12 cellular contexts compared by ENCODE assay signal in genomic region chr14:31070431-31070830, GRCh38. TPM values are rescaled to one million over a fixed set of nuclear protein-coding genes. Genes with fewer than 3 reads are reported as not detected.
DNase-seq lines count a peak whose midpoint lies in the region; ATAC-seq and TF ChIP-seq lines count a peak whose summit lies in the region.
"Had no signal": no experiment of that assay in that cellular context is flagged by ENCODE, and none has a peak within 500 bp of the region (broad histone marks: within the 10 kb centered on the region; RNA-seq: fewer than 3 reads in every experiment).

No MANE protein-coding gene starts in this region.

- peaks cover 5% of the 10 kb centered on the region; the same call in 1 of the 2 replicates for H3F3A ChIP-seq in GM23248 (ENCODE audit: insufficient read depth)

- no peak for TF ChIP-seq CTCF in fibroblast of the aortic adventitia (IDR thresholded peaks at IDR 0.05; ENCODE audit: insufficient read depth, low read length)

- DNase-seq in GM23248, result peak; percentile 90
- peak; percentile 51 to 68 for DNase-seq in SW 1271 (lab: John Stamatoyannopoulos, UW)
- DNase-seq in fibroblast of the aortic adventitia (ENCODE audit: low read depth), result peak; percentile 97
- DNase-seq in stimulated activated naive B cell treated with anti-CD40 and anti-IgM and Interleukin-4, amounts not matched to agents 10 μg/mL and 1 μg/mL and 100 μg/mL, for 72 hours, result no peak
- DNase-seq in NCI-H2196 treated with DMSO at 0.1 percent for 48 hours (lab: John Stamatoyannopoulos, UW; ENCODE audit: unreplicated experiment), result no peak
- DNase-seq in NCI-H2029 treated with DMSO at 0.1 percent for 48 hours (lab: John Stamatoyannopoulos, UW), result no peak
- no peak for DNase-seq in stimulated activated effector memory CD8-positive, alpha-beta T cell treated with anti-CD3 and anti-CD28 coated beads, Interleukin-12 subunit alpha, Interleukin-12 subunit beta, amount 100 ng/mL, for 72 hours (ENCODE audit: low spot score in 2 of 2)
- DNase-seq: OCI-M1 had no signal

- H3K36me3 Mint-ChIP-seq in stimulated activated naive B cell treated with anti-CD40 and anti-IgM and Interleukin-4, amounts not matched to agents 10 μg/mL and 1 μg/mL and 100 μg/mL, for 72 hours, result peaks cover 20% of the 10 kb centered on the region in 2 donors
- H3K36me3 Mint-ChIP-seq in stimulated activated effector memory CD8-positive, alpha-beta T cell treated with anti-CD3 and anti-CD28 coated beads, Interleukin-12 subunit alpha, Interleukin-12 subunit beta, amount 100 ng/mL, for 72 hours, result peaks cover 8% of the 10 kb centered on the region

- H3K27me3 ChIP-seq in GM23248 (replicated peaks; ENCODE audit: insufficient read depth), result no peaks in the 10 kb centered on the region
- H3K27me3 ChIP-seq: suprapubic skin had no signal

- no peak for ATAC-seq in stimulated activated naive B cell treated with anti-CD40 and anti-IgM and Interleukin-4, amounts not matched to agents 10 μg/mL and 1 μg/mL and 100 μg/mL, for 72 hours (replicated peaks)
- ATAC-seq in stimulated activated effector memory CD8-positive, alpha-beta T cell treated with anti-CD3 and anti-CD28 coated beads, Interleukin-12 subunit alpha, Interleukin-12 subunit beta, amount 100 ng/mL, for 72 hours, result no peak

- no peaks in the 10 kb centered on the region for H4K20me1 ChIP-seq in GM23248 (ENCODE audit: insufficient read depth)

- no peak overlapping the region for H3K9ac ChIP-seq in GM23248

- H3K9me2 ChIP-seq in GM23248 (ENCODE audit: insufficient read depth), result no peaks in the 10 kb centered on the region

- WGBS in GM23248 (ENCODE audit: low coverage in 1 of 2, low lambda C conversion rate in 2 of 2, missing lambda C conversion rate in 2 of 2), 2 experiments, result 85 to 86% methylated on average over 5 of the region's 5 CpGs

- no peaks in the 10 kb centered on the region for H3K9me3 ChIP-seq in GM23248 (ENCODE audit: low read depth)
- H3K9me3 ChIP-seq: HAP-1, suprapubic skin had no signal

- no peak overlapping the region; the same call in 1 of the 2 replicates for H2AFZ ChIP-seq in GM23248

- H3K27ac ChIP-seq in GM23248, result peak overlapping the region; percentile 63
- H3K27ac ChIP-seq: suprapubic skin had no signal

- in situ Hi-C loops in GM23248 (cut with MboI), result loop anchor here (10.0 kb wide), 1 partner anchor 86 kb away; no protein-coding TSS in a partner anchor

- H3K4me3 Mint-ChIP-seq in stimulated activated naive B cell treated with anti-CD40 and anti-IgM and Interleukin-4, amounts not matched to agents 10 μg/mL and 1 μg/mL and 100 μg/mL, for 72 hours, result no peak overlapping the region
- no peak overlapping the region for H3K4me3 Mint-ChIP-seq in stimulated activated effector memory CD8-positive, alpha-beta T cell treated with anti-CD3 and anti-CD28 coated beads, Interleukin-12 subunit alpha, Interleukin-12 subunit beta, amount 100 ng/mL, for 72 hours
- H3K4me3 Mint-ChIP-seq: activated naive CD4-positive, alpha-beta T cell treated with anti-CD3 and anti-CD28 coated beads, Interleukin-2, amount 50 U/mL, for 24 hours; mesothelial cell of epicardium had no signal

- peaks cover 4% of the 10 kb centered on the region in 2 donors for H3K9me3 Mint-ChIP-seq in stimulated activated naive B cell treated with anti-CD40 and anti-IgM and Interleukin-4, amounts not matched to agents 10 μg/mL and 1 μg/mL and 100 μg/mL, for 72 hours
- peaks cover 3% of the 10 kb centered on the region for H3K9me3 Mint-ChIP-seq in stimulated activated effector memory CD8-positive, alpha-beta T cell treated with anti-CD3 and anti-CD28 coated beads, Interleukin-12 subunit alpha, Interleukin-12 subunit beta, amount 100 ng/mL, for 72 hours
- H3K9me3 Mint-ChIP-seq: activated naive CD4-positive, alpha-beta T cell treated with anti-CD3 and anti-CD28 coated beads, Interleukin-2, amount 50 U/mL, for 24 hours had no signal

- no peaks in the 10 kb centered on the region for H3K4me1 Mint-ChIP-seq in stimulated activated naive B cell treated with anti-CD40 and anti-IgM and Interleukin-4, amounts not matched to agents 10 μg/mL and 1 μg/mL and 100 μg/mL, for 72 hours
- H3K4me1 Mint-ChIP-seq in stimulated activated effector memory CD8-positive, alpha-beta T cell treated with anti-CD3 and anti-CD28 coated beads, Interleukin-12 subunit alpha, Interleukin-12 subunit beta, amount 100 ng/mL, for 72 hours, result no peaks in the 10 kb centered on the region
- H3K4me1 Mint-ChIP-seq: activated naive CD4-positive, alpha-beta T cell treated with anti-CD3 and anti-CD28 coated beads, Interleukin-2, amount 50 U/mL, for 24 hours had no signal

- no peaks in the 10 kb centered on the region for H3K27me3 Mint-ChIP-seq in stimulated activated naive B cell treated with anti-CD40 and anti-IgM and Interleukin-4, amounts not matched to agents 10 μg/mL and 1 μg/mL and 100 μg/mL, for 72 hours
- H3K27me3 Mint-ChIP-seq: activated naive CD4-positive, alpha-beta T cell treated with anti-CD3 and anti-CD28 coated beads, Interleukin-2, amount 50 U/mL, for 24 hours had no signal

- no peak overlapping the region for H3K4me2 ChIP-seq in GM23248 (ENCODE audit: unreplicated experiment)

- H3K4me3 ChIP-seq in GM23248 (no peak overlapping the region), fibroblast of the aortic adventitia (ENCODE audit: low read depth, low read length) (no peak overlapping the region)
- H3K4me3 ChIP-seq: HAP-1, suprapubic skin had no signal

- H3K4me1 ChIP-seq in GM23248 (ENCODE audit: insufficient read depth), result peaks cover 6% of the 10 kb centered on the region
- H3K4me1 ChIP-seq: suprapubic skin had no signal

- H3K79me2 ChIP-seq in GM23248 (ENCODE audit: insufficient read depth), result no peaks in the 10 kb centered on the region

- no peaks in the 10 kb centered on the region for H3K36me3 ChIP-seq in GM23248 (ENCODE audit: low read depth)
- H3K36me3 ChIP-seq: HAP-1, suprapubic skin had no signal

- H3K27ac Mint-ChIP-seq in stimulated activated naive B cell treated with anti-CD40 and anti-IgM and Interleukin-4, amounts not matched to agents 10 μg/mL and 1 μg/mL and 100 μg/mL, for 72 hours, result peak overlapping the region; percentile 20
- no peak overlapping the region for H3K27ac Mint-ChIP-seq in stimulated activated effector memory CD8-positive, alpha-beta T cell treated with anti-CD3 and anti-CD28 coated beads, Interleukin-12 subunit alpha, Interleukin-12 subunit beta, amount 100 ng/mL, for 72 hours
- H3K27ac Mint-ChIP-seq: activated naive CD4-positive, alpha-beta T cell treated with anti-CD3 and anti-CD28 coated beads, Interleukin-2, amount 50 U/mL, for 24 hours; mesothelial cell of epicardium had no signal

RNA-seq across cellular contexts. Expression of gene STRN3, which starts 44.3 kb away (rescaled TPM):
- total RNA-seq in GM23248 (2014; rRNA removed; shearing (Covaris generic)), result 31.6 and 44.2 TPM in 2 replicates
- polyA plus RNA-seq in GM23248 (2016; fragmentation: Nextera tagmentation; extraction: Ambion mirVana), result 25.6 TPM in 2 replicates
- 51.1 and 67.2 TPM in 2 replicates for total RNA-seq in fibroblast of the aortic adventitia (ENCODE audit: low replicate concordance)

RNA-seq across cellular contexts. Expression of gene AP4S1, which starts 45.0 kb away (rescaled TPM):
- 8.7 and 9.9 TPM in 2 replicates for total RNA-seq in GM23248 (2014; rRNA removed; shearing (Covaris generic))
- 6.3 and 7.7 TPM in 2 replicates for polyA plus RNA-seq in GM23248 (2016; fragmentation: Nextera tagmentation; extraction: Ambion mirVana)
- total RNA-seq in fibroblast of the aortic adventitia (ENCODE audit: low replicate concordance), result 4.2 and 7.9 TPM in 2 replicates

Comparison
In these comparisons a context has a peak if more than half of its experiments do, and no peak if none do; other contexts are left out.
1. DNase-seq: peak in GM23248 (single experiment), SW 1271 (2 of 2) and fibroblast of the aortic adventitia (single experiment); none in stimulated activated naive B cell treated with anti-CD40 and anti-IgM and Interleukin-4, amounts not matched to agents 10 μg/mL and 1 μg/mL and 100 μg/mL, for 72 hours (single experiment), NCI-H2196 treated with DMSO at 0.1 percent for 48 hours (single experiment), NCI-H2029 treated with DMSO at 0.1 percent for 48 hours (single experiment) and stimulated activated effector memory CD8-positive, alpha-beta T cell treated with anti-CD3 and anti-CD28 coated beads, Interleukin-12 subunit alpha, Interleukin-12 subunit beta, amount 100 ng/mL, for 72 hours (0 of 2).